Comparison of ENCODE assay signal across 1 cellular context in genomic region chr12:59911516-59911915, GRCh38.
TF ChIP-seq lines count a peak whose summit lies in the region.

No MANE protein-coding gene starts in this region.

TF ChIP-seq in HCT116, 20 proteins besides CTCF, POLR2A, EP300 and RAD21 (continued from another document):
- TF ChIP-seq ATF3 (IDR thresholded peaks at IDR 0.05) (no peak), EZH2 (IDR thresholded peaks at IDR 0.05) (no peak), CBX3 (IDR thresholded peaks at IDR 0.05; ENCODE audit: low read depth) (no peak), ELF1 (IDR thresholded peaks at IDR 0.05; ENCODE audit: borderline replicate concordance, low read depth) (no peak), SP1 (IDR thresholded peaks at IDR 0.05; ENCODE audit: low read depth) (no peak), SRF (IDR thresholded peaks at IDR 0.05; ENCODE audit: low read depth) (no peak), EZH2phosphoT487 (IDR thresholded peaks at IDR 0.05; ENCODE audit: borderline replicate concordance) (no peak), MAX (IDR thresholded peaks at IDR 0.05) (no peak), SIN3A (IDR thresholded peaks at IDR 0.05; ENCODE audit: low read depth) (no peak), ZBTB33 (IDR thresholded peaks at IDR 0.05; ENCODE audit: extremely low read depth, insufficient replicate concordance, low read length) (no peak), EGR1 (IDR thresholded peaks at IDR 0.05; ENCODE audit: low read depth) (no peak)
